12 cellular contexts compared by ENCODE assay signal in genomic region chr1:228340686-228341449, GRCh38.
A peak's percentile ranks its signal among the peaks of the same experiment; 100 is the strongest.
DNase-seq lines count a peak whose midpoint lies in the region; ATAC-seq, FAIRE-seq and TF ChIP-seq lines count a peak whose summit lies in the region.
"Had no signal": no experiment of that assay in that cellular context is flagged by ENCODE, and none has a peak within 500 bp of the region (broad histone marks: within the 10 kb centered on the region; RNA-seq: fewer than 3 reads in every experiment).

No MANE protein-coding gene starts in this region.

- FAIRE-seq in pancreas (lab: Jason Lieb, UNC), result no peak
- FAIRE-seq: A204.1 had no signal

- intact Hi-C loops in pancreas (cut with DNase I), result no loop called here

- H3K27ac ChIP-seq in pancreas, result no peak overlapping the region
- H3K27ac ChIP-seq: ascending aorta, thyroid gland had no signal

- 88 to 90% methylated on average over 38 to 39 of the region's 39 CpGs for WGBS in pancreas, 2 donors

- ATAC-seq in pancreas, result peak in 1 of 4 donors; percentile 38
- no peak for ATAC-seq in HG02981 (IDR thresholded peaks at IDR 0.05; ENCODE audit: unreplicated experiment)

- H3K4me1 ChIP-seq in pancreas, result no peaks in the 10 kb centered on the region
- H3K4me1 ChIP-seq: ascending aorta, thyroid gland had no signal

- DNase-seq in DMS153 (lab: John Stamatoyannopoulos, UW) (peak; percentile 8), DMS153 treated with DMSO at 0.1 percent for 48 hours (lab: John Stamatoyannopoulos, UW; ENCODE audit: unreplicated experiment) (no peak), NAMALWA (ENCODE audit: low spot score) (peak; percentile 18), fibroblast of mammary gland (ENCODE audit: low read depth) (no peak), pancreas (peak in 5 of 6 donors; percentile 11 to 65 (median 14)), MV-4-11 (lab: John Stamatoyannopoulos, UW) (no peak)
- no peak for DNase-seq in effector CD4-positive, alpha-beta T cell
- DNase-seq: NCI-H187 treated with DMSO at 0.1 percent for 48 hours had no signal

- TF ChIP-seq CTCF in fibroblast of mammary gland (conservative IDR thresholded peaks at IDR 0.05; ENCODE audit: control insufficient read depth, insufficient read depth, low read depth, low read length) (peak; percentile 2), pancreas (IDR thresholded peaks at IDR 0.05) (no peak)

- no peaks in the 10 kb centered on the region for H3K27me3 ChIP-seq in pancreas
- H3K27me3 ChIP-seq: ascending aorta, thyroid gland had no signal

- H3K36me3 ChIP-seq in pancreas, result peaks cover 0 to 7% (median 0%) of the 10 kb centered on the region in 3 donors
- H3K36me3 ChIP-seq: ascending aorta had no signal

- no peaks in the 10 kb centered on the region for H3K9me3 ChIP-seq in pancreas
- H3K9me3 ChIP-seq: ascending aorta, thyroid gland had no signal

- H3K4me3 ChIP-seq in fibroblast of mammary gland (ENCODE audit: control insufficient read depth, low read depth, low read length), result no peak overlapping the region
- no peak overlapping the region for H3K4me3 ChIP-seq in pancreas
- H3K4me3 ChIP-seq: ascending aorta, thyroid gland had no signal

Comparison
In these comparisons a context has a peak if more than half of its experiments do, and no peak if none do; other contexts are left out.
1. DNase-seq: peak in DMS153 (single experiment), NAMALWA (single experiment) and pancreas (5 of 6); none in DMS153 treated with DMSO at 0.1 percent for 48 hours (single experiment), fibroblast of mammary gland (single experiment), effector CD4-positive, alpha-beta T cell (single experiment) and MV-4-11 (single experiment).